ENCODE assay signal across 30 cellular contexts in genomic region chr14:63701614-63702291, GRCh38. TPM values are rescaled to one million over a fixed set of nuclear protein-coding genes. Genes with fewer than 3 reads are reported as not detected.
DNase-seq lines count a peak whose midpoint lies in the region; ATAC-seq and TF ChIP-seq lines count a peak whose summit lies in the region.
"Had no signal": no experiment of that assay in that cellular context is flagged by ENCODE, and none has a peak within 500 bp of the region (broad histone marks: within the 10 kb centered on the region; RNA-seq: fewer than 3 reads in every experiment).

No MANE protein-coding gene starts in this region.

- H3K4me3 Mint-ChIP-seq in CD4-positive, alpha-beta T cell = peak overlapping the region; percentile 32
- no peak overlapping the region for H3K4me3 Mint-ChIP-seq in WTC11

- peak overlapping the region; percentile 24 for H3K27ac Mint-ChIP-seq in CD4-positive, alpha-beta T cell
- no peak overlapping the region for H3K27ac Mint-ChIP-seq in WTC11

- H3K27ac ChIP-seq in CD4-positive, alpha-beta T cell (ENCODE audit: low read depth, low read length) = no peak overlapping the region
- H3K27ac ChIP-seq in mucosa of rectum (ENCODE audit: low read depth in 2 of 2, low read length in 2 of 2) (peak overlapping the region; percentile 49 to 57), tibial artery (no peak overlapping the region)
- H3K27ac ChIP-seq: ovary, right atrium auricular region, stomach, upper lobe of left lung, VCaP had no signal

- H3K36me3 ChIP-seq in mucosa of rectum (ENCODE audit: control insufficient read depth in 2 of 2, insufficient read depth in 2 of 2, low read length in 2 of 2) (peaks cover 0 to 4% of the 10 kb centered on the region in 2 donors), tibial artery (peaks cover 0 to 9% (median 0%) of the 10 kb centered on the region in 3 donors)
- H3K36me3 ChIP-seq: ovary, right atrium auricular region, upper lobe of left lung had no signal

- H3K27me3 ChIP-seq in CD4-positive, alpha-beta T cell (ENCODE audit: control insufficient read depth, insufficient read depth, low read length) = no peaks in the 10 kb centered on the region
- H3K27me3 ChIP-seq in mucosa of rectum (ENCODE audit: control insufficient read depth in 2 of 2, insufficient read depth in 2 of 2, low read length in 2 of 2) (no peaks in the 10 kb centered on the region), tibial artery (no peaks in the 10 kb centered on the region)
- H3K27me3 ChIP-seq: ovary, right atrium auricular region, stomach, upper lobe of left lung had no signal

- H3K4me1 Mint-ChIP-seq in CD4-positive, alpha-beta T cell (ENCODE audit: low read depth) = peaks cover 64% of the 10 kb centered on the region
- peaks cover 4% of the 10 kb centered on the region; the same call in 1 of the 2 replicates for H3K4me1 Mint-ChIP-seq in WTC11

- no peak for ATAC-seq in CD4-positive, alpha-beta T cell (ENCODE audit: poor library complexity)
- peak; percentile 28; the same call in 1 of the 2 replicates for ATAC-seq in WTC11
- ATAC-seq: PC-3 had no signal

- intact Hi-C loops in CD4-positive, alpha-beta T cell (cut with DNase I, micrococcal nuclease) = no loop called here
- intact Hi-C loops in tibial artery (cut with DNase I; ENCODE audit: low total_unique reads) = no loop called here

- CTCF ChIA-PET in CD4-positive, alpha-beta T cell (lab: Charles Lee) = interaction anchor here (0.7 to 1.6 kb wide), 2 partner anchors 9 to 120 kb away, joined by 3 read pairs; no protein-coding TSS in a partner anchor
- CTCF ChIA-PET in WTC11 (lab: Charles Lee) = no interaction called here

- H3K27me3 Mint-ChIP-seq in CD4-positive, alpha-beta T cell = no peaks in the 10 kb centered on the region
- no peaks in the 10 kb centered on the region for H3K27me3 Mint-ChIP-seq in WTC11 (ENCODE audit: low read depth)

- H3K9me3 Mint-ChIP-seq in CD4-positive, alpha-beta T cell = peaks cover 2% of the 10 kb centered on the region
- no peaks in the 10 kb centered on the region for H3K9me3 Mint-ChIP-seq in WTC11

- H3K4me3 ChIP-seq in mucosa of rectum (ENCODE audit: low read length in 2 of 2) (no peak overlapping the region), tibial artery (no peak overlapping the region)
- H3K4me3 ChIP-seq: ovary, right atrium auricular region, stomach, upper lobe of left lung had no signal

- TF ChIP-seq CTCF in CD4-positive, alpha-beta T cell (IDR thresholded peaks at IDR 0.05) = no peak
- no peak for TF ChIP-seq CTCF in WTC11 (IDR thresholded peaks at IDR 0.05)
- no peak for TF ChIP-seq CTCF in tibial artery (IDR thresholded peaks at IDR 0.05)

- DNase-seq in CD4-positive, alpha-beta T cell = no peak
- DNase-seq in LoVo (ENCODE audit: low spot score) = peak; percentile 28
- DNase-seq in WTC11 (ENCODE audit: low spot score) = no peak
- no peak for DNase-seq in DMS 273 (lab: John Stamatoyannopoulos, UW; ENCODE audit: unreplicated experiment)
- DNase-seq in NCI-H345 treated with DMSO at 0.1 percent for 48 hours (lab: John Stamatoyannopoulos, UW; ENCODE audit: unreplicated experiment) = no peak
- no peak for DNase-seq in tibial artery
- DNase-seq in dedifferentiated amniotic fluid mesenchymal stem cell (ENCODE audit: extremely low spot score) = no peak
- DNase-seq: ACHN; activated CD4-positive, alpha-beta T cell treated with anti-CD3 and anti-CD28 coated beads, Interleukin-2, amount 50 U/mL, for 48 hours; activated CD8-positive, alpha-beta memory T cell treated with anti-CD3 and anti-CD28 coated beads, Interleukin-2, amount 50 U/mL, for 48 hours; activated effector memory CD4-positive, alpha-beta T cell treated with Interleukin-2 at 50 U/mL for 16 hours; C1 segment of cervical spinal cord; cortex of kidney; DMS 273 treated with DMSO at 0.1 percent for 48 hours; HCEC 1CT; kidney glomerular epithelial cell; mammary epithelial cell; NCI-H146; NCI-H2171 treated with DMSO at 0.1 percent for 48 hours; NCI-H526 treated with DMSO at 0.1 percent for 48 hours; ovary; PC-3; SHP77; stimulated activated CD4-positive, alpha-beta T cell treated with anti-CD3 and anti-CD28 coated beads, Interleukin-12 subunit alpha, Interleukin-12 subunit beta, amount 100 ng/mL, for 4 hours; stimulated activated CD4-positive, alpha-beta T cell treated with anti-CD3 and anti-CD28 coated beads, Interleukin-4, amount 100 ng/mL, for 4 hours; stomach; upper lobe of left lung had no signal

- peaks cover 38% of the 10 kb centered on the region for H3K36me3 Mint-ChIP-seq in CD4-positive, alpha-beta T cell (ENCODE audit: low read depth)
- no peaks in the 10 kb centered on the region for H3K36me3 Mint-ChIP-seq in WTC11

- no peak overlapping the region for H3K9ac ChIP-seq in mucosa of rectum (ENCODE audit: low read depth in 1 of 2, low read length in 2 of 2)

- H3K9me3 ChIP-seq in CD4-positive, alpha-beta T cell (ENCODE audit: control insufficient read depth, low read length) = no peaks in the 10 kb centered on the region
- H3K9me3 ChIP-seq in mucosa of rectum (ENCODE audit: control insufficient read depth in 2 of 2, low read length in 2 of 2) = no peaks in the 10 kb centered on the region
- H3K9me3 ChIP-seq in tibial artery = no peaks in the 10 kb centered on the region
- H3K9me3 ChIP-seq: ovary, right atrium auricular region, stomach, upper lobe of left lung had no signal

- POLR2A ChIA-PET in CD4-positive, alpha-beta T cell (lab: Charles Lee) = interaction anchor here (1.1 kb wide), 1 partner anchor 26 kb away, joined by 4 read pairs; no protein-coding TSS in a partner anchor
- POLR2A ChIA-PET in WTC11 (lab: Charles Lee) = interaction anchor here (0.5 to 0.6 kb wide), 2 partner anchors 31 to 61 kb away, joined by 4 read pairs; no protein-coding TSS in a partner anchor

- H3K4me1 ChIP-seq in mucosa of rectum (ENCODE audit: control insufficient read depth in 2 of 2, insufficient read depth in 2 of 2, low read length in 2 of 2) (peaks cover 0 to 6% of the 10 kb centered on the region in 2 donors), tibial artery (peaks cover 0 to 4% (median 0%) of the 10 kb centered on the region in 4 donors)
- H3K4me1 ChIP-seq: right atrium auricular region, upper lobe of left lung had no signal

TF ChIP-seq in WTC11, 78 proteins besides CTCF, POLR2A, EP300 and RAD21 (continues in another document):
- TF ChIP-seq, protein P1, sequence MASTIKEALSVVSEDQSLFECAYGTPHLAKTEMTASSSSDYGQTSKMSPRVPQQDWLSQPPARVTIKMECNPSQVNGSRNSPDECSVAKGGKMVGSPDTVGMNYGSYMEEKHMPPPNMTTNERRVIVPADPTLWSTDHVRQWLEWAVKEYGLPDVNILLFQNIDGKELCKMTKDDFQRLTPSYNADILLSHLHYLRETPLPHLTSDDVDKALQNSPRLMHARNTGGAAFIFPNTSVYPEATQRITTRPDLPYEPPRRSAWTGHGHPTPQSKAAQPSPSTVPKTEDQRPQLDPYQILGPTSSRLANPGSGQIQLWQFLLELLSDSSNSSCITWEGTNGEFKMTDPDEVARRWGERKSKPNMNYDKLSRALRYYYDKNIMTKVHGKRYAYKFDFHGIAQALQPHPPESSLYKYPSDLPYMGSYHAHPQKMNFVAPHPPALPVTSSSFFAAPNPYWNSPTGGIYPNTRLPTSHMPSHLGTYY (CRISPR knock-in tag; IDR thresholded peaks at IDR 0.05) = no peak
- TF ChIP-seq ETV6 (CRISPR knock-in tag; IDR thresholded peaks at IDR 0.05) (no peak), NFATC4 (CRISPR knock-in tag; IDR thresholded peaks at IDR 0.05) (no peak), ZBTB21 (CRISPR knock-in tag; IDR thresholded peaks at IDR 0.05; ENCODE audit: borderline replicate concordance) (no peak), ELF4 (CRISPR knock-in tag; IDR thresholded peaks at IDR 0.05; ENCODE audit: low read depth) (no peak), FOXP1 (CRISPR knock-in tag; IDR thresholded peaks at IDR 0.05; ENCODE audit: borderline replicate concordance) (no peak), FOXP4 (CRISPR knock-in tag; IDR thresholded peaks at IDR 0.05) (no peak), NR3C1 (CRISPR knock-in tag; conservative IDR thresholded peaks at IDR 0.05; ENCODE audit: low read depth) (no peak)
- TF ChIP-seq, protein P2, sequence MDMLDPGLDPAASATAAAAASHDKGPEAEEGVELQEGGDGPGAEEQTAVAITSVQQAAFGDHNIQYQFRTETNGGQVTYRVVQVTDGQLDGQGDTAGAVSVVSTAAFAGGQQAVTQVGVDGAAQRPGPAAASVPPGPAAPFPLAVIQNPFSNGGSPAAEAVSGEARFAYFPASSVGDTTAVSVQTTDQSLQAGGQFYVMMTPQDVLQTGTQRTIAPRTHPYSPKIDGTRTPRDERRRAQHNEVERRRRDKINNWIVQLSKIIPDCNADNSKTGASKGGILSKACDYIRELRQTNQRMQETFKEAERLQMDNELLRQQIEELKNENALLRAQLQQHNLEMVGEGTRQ (CRISPR knock-in tag; IDR thresholded peaks at IDR 0.05) = no peak
- TF ChIP-seq, protein P3, sequence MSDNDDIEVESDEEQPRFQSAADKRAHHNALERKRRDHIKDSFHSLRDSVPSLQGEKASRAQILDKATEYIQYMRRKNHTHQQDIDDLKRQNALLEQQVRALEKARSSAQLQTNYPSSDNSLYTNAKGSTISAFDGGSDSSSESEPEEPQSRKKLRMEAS (CRISPR knock-in tag; IDR thresholded peaks at IDR 0.05) = no peak

RNA-seq across cellular contexts. Expression of gene SGPP1, which starts 26.1 kb away (rescaled TPM):
- total RNA-seq in CD4-positive, alpha-beta T cell = 10 to 100 TPM; 16.6 to 16.8 TPM
- 8.0 to 8.5 TPM (median 8.5 TPM) in 3 replicates for total RNA-seq in WTC11 (2021)

Comparison
In these comparisons a context has a peak if more than half of its experiments do, and no peak if none do; other contexts are left out.
1. H3K27ac ChIP-seq: peak in mucosa of rectum (2 of 2); none in CD4-positive, alpha-beta T cell (single experiment) and tibial artery (0 of 2).